In genomic region chr16:46732561-46732960, GRCh38 we compare ENCODE assay signal across 14 cellular contexts. TPM values are rescaled to one million over a fixed set of nuclear protein-coding genes. Genes with fewer than 3 reads are reported as not detected.
DNase-seq lines count a peak whose midpoint lies in the region; ATAC-seq and TF ChIP-seq lines count a peak whose summit lies in the region.
"Had no signal": no experiment of that assay in that cellular context is flagged by ENCODE, and none has a peak within 500 bp of the region (broad histone marks: within the 10 kb centered on the region; RNA-seq: fewer than 3 reads in every experiment).

No MANE protein-coding gene starts in this region.

- peak in 1 of 8 donors; percentile 3 for ATAC-seq in heart right ventricle
- no peak for ATAC-seq in Right ventricle myocardium superior (ENCODE audit: poor library complexity)

- H2BK12ac ChIP-seq in trophoblast cell (ENCODE audit: low read length) = no peak overlapping the region

- no peak overlapping the region for H3K4ac ChIP-seq in trophoblast cell (ENCODE audit: low read depth, low read length)

- no peak for DNase-seq in heart right ventricle
- no peak for DNase-seq in Right ventricle myocardium superior
- peak; percentile 6 for DNase-seq in AG20443 (ENCODE audit: low spot score)
- no peak for DNase-seq in trophoblast cell
- no peak for DNase-seq in testis
- DNase-seq: CD4-positive, alpha-beta memory T cell; DMS153; DMS79; GDM1; GM23248 had no signal

- H4K20me1 ChIP-seq in BLaER1 treated with 17β-estradiol and CSF1 and Interleukin-3, amounts not matched to agents 10 nM and 100 nM = no peaks in the 10 kb centered on the region

- H3K9me3 ChIP-seq in heart right ventricle (no peaks in the 10 kb centered on the region), trophoblast cell (ENCODE audit: insufficient read depth, low read depth, low read length) (no peaks in the 10 kb centered on the region), testis (no peaks in the 10 kb centered on the region)
- no peaks in the 10 kb centered on the region for H3K9me3 ChIP-seq in BLaER1 treated with 17β-estradiol and CSF1 and Interleukin-3, amounts not matched to agents 10 nM and 100 nM (replicated peaks in 1 of 11)
- H3K9me3 ChIP-seq: BE2C, HAP-1 had no signal

- H3K36me3 ChIP-seq in heart right ventricle (peaks cover 0 to 30% (median 0%) of the 10 kb centered on the region in 9 donors), trophoblast cell (ENCODE audit: control insufficient read depth in 1 of 2, insufficient read depth in 2 of 2, low read length in 2 of 2) (peaks cover 3% of the 10 kb centered on the region in 2 experiments), testis (ENCODE audit: low read depth, missing control alignments) (no peaks in the 10 kb centered on the region)
- H3K36me3 ChIP-seq in BLaER1 treated with 17β-estradiol and CSF1 and Interleukin-3, amounts not matched to agents 10 nM and 100 nM = no peaks in the 10 kb centered on the region
- H3K36me3 ChIP-seq: BE2C, HAP-1 had no signal

- no peak for TF ChIP-seq POLR2A in testis (IDR thresholded peaks at IDR 0.05)

- intact Hi-C loops in heart right ventricle (cut with DNase I) = no loop called here
- intact Hi-C loops in Right ventricle myocardium superior (cut with DNase I) = loop anchor here (5.0 kb wide), 1 partner anchor 70 kb away; no protein-coding TSS in a partner anchor
- intact Hi-C loops in testis (cut with DNase I; ENCODE audit: low total_unique reads) = no loop called here

- H3K27ac ChIP-seq in heart right ventricle (peak overlapping the region in 8 of 10 donors; percentile 25 to 80 (median 67)), trophoblast cell (ENCODE audit: low read depth, low read length) (no peak overlapping the region), testis (peak overlapping the region in 1 of 2 donors; percentile 65)
- H3K27ac ChIP-seq in BLaER1 treated with 17β-estradiol and CSF1 and Interleukin-3, amounts not matched to agents 10 nM and 100 nM = no peak overlapping the region
- H3K27ac ChIP-seq: GM23248 had no signal

- H3K9ac ChIP-seq in BLaER1 treated with 17β-estradiol and CSF1 and Interleukin-3, amounts not matched to agents 10 nM and 100 nM = 0 out of 22 replicates have a peak overlapping the region, but pooled peaks of 1 of the 11 experiments have one; percentile 3
- no peak overlapping the region for H3K9ac ChIP-seq in trophoblast cell (ENCODE audit: low read length)
- H3K9ac ChIP-seq: GM23248 had no signal

- H4K91ac ChIP-seq in trophoblast cell (ENCODE audit: low read depth, low read length) = peak overlapping the region; percentile 7

- H3K4me3 ChIP-seq in heart right ventricle (no peak overlapping the region), trophoblast cell (ENCODE audit: low read depth, low read length) (no peak overlapping the region), testis (no peak overlapping the region)
- no peak overlapping the region for H3K4me3 ChIP-seq in BLaER1 treated with 17β-estradiol and CSF1 and Interleukin-3, amounts not matched to agents 10 nM and 100 nM
- H3K4me3 ChIP-seq: GM23248, HAP-1 had no signal

- no peak overlapping the region for H2AK5ac ChIP-seq in trophoblast cell (ENCODE audit: low read length)

- H3K4me1 ChIP-seq in heart right ventricle (peaks cover 9 to 60% (median 33%) of the 10 kb centered on the region in 9 donors), trophoblast cell (ENCODE audit: control insufficient read depth in 1 of 2, insufficient read depth in 2 of 2, low read length in 2 of 2) (peaks cover 12 to 22% of the 10 kb centered on the region in 2 experiments), testis (peaks cover 4% of the 10 kb centered on the region)
- peaks cover 6 to 10% (median 9%) of the 10 kb centered on the region in 10 experiments; a peak in 18 of 20 replicates for H3K4me1 ChIP-seq in BLaER1 treated with 17β-estradiol and CSF1 and Interleukin-3, amounts not matched to agents 10 nM and 100 nM
- H3K4me1 ChIP-seq: HAP-1 had no signal

- no peak for TF ChIP-seq CTCF in heart right ventricle (IDR thresholded peaks at IDR 0.05)
- TF ChIP-seq CTCF in testis (IDR thresholded peaks at IDR 0.05) = no peak

- H2AFZ ChIP-seq in trophoblast cell (ENCODE audit: insufficient read depth, low read length, poor library complexity) = no peak overlapping the region
- H2AFZ ChIP-seq: GM23248 had no signal

- H3K27me3 ChIP-seq in heart right ventricle = no peaks in the 10 kb centered on the region
- H3K27me3 ChIP-seq in BLaER1 treated with 17β-estradiol and CSF1 and Interleukin-3, amounts not matched to agents 10 nM and 100 nM = no peaks in the 10 kb centered on the region
- no peaks in the 10 kb centered on the region for H3K27me3 ChIP-seq in trophoblast cell (ENCODE audit: insufficient read depth, low read length)
- no peaks in the 10 kb centered on the region for H3K27me3 ChIP-seq in testis
- H3K27me3 ChIP-seq: BE2C had no signal

- peaks cover 9% of the 10 kb centered on the region for H3K79me1 ChIP-seq in trophoblast cell (ENCODE audit: low read length)

- WGBS in heart right ventricle, 2 donors = 69 to 76% methylated on average over 4 of the region's 4 CpGs
- no CpG with 5 or more reads among the region's 4 CpGs for WGBS in trophoblast cell (ENCODE audit: extremely low coverage, insufficient coverage, insufficient read length)
- 79 to 82% methylated on average over 4 of the region's 4 CpGs for WGBS in testis, 2 donors

- H2BK120ac ChIP-seq in trophoblast cell (ENCODE audit: insufficient read depth, low read length, poor library complexity) = no peak overlapping the region

- H4K12ac ChIP-seq in trophoblast cell (ENCODE audit: low read depth, low read length) = no peak overlapping the region

- H3K4me2 ChIP-seq in BLaER1 treated with 17β-estradiol and CSF1 and Interleukin-3, amounts not matched to agents 10 nM and 100 nM = peak overlapping the region in 10 of 11 experiments; percentile 7 to 63 (median 34); a peak in 12 of 22 replicates
- no peak overlapping the region for H3K4me2 ChIP-seq in trophoblast cell (ENCODE audit: low read length)

- no peak overlapping the region for H2BK5ac ChIP-seq in trophoblast cell (ENCODE audit: low read depth, low read length, poor library complexity)

- H3K18ac ChIP-seq in trophoblast cell (ENCODE audit: low read length) = no peak overlapping the region

- no peak overlapping the region for H4K8ac ChIP-seq in trophoblast cell (ENCODE audit: low read depth, low read length)

- H3K79me2 ChIP-seq in trophoblast cell (ENCODE audit: control insufficient read depth, insufficient read depth, low read length, poor library complexity) = peaks cover under 1% of the 10 kb centered on the region

- H3K14ac ChIP-seq in trophoblast cell (ENCODE audit: low read length) = peak overlapping the region; percentile 22

- no peak overlapping the region for H3K23ac ChIP-seq in trophoblast cell (ENCODE audit: low read length)

RNA-seq across cellular contexts. Expression of gene MYLK3, which starts 15.6 kb away (rescaled TPM):
- total RNA-seq in heart right ventricle (100 to 1,000 TPM; 220 to 458 (median 262) TPM), Right ventricle myocardium superior (304 TPM), testis (10 to 100 TPM; 63.4 to 88.8 TPM)
- polyA plus RNA-seq in heart right ventricle (10 to 100 TPM; 63.5 to 69.5 TPM), testis (ENCODE audit: insufficient read depth, low read depth, low replicate concordance) (18.4 TPM)
- 1.8 and 2.2 TPM in 2 replicates for polyA plus RNA-seq in trophoblast cell (2013)
- total RNA-seq: GM23248 had no signal
- polyA plus RNA-seq: CD14-positive monocyte; CD4-positive, alpha-beta memory T cell; GM23248 had no signal

RNA-seq across cellular contexts. Expression of gene ORC6, which starts 43.1 kb away (rescaled TPM):
- total RNA-seq in heart right ventricle (1 to 10 TPM in 8 of 10 donors, under 1 TPM in 2; 0.56 to 2.7 (median 1.9) TPM), Right ventricle myocardium superior (1.9 TPM), testis (10 to 100 TPM; 30.7 to 44.4 TPM)
- polyA plus RNA-seq in heart right ventricle (1 to 10 TPM; 2.5 TPM), testis (ENCODE audit: insufficient read depth, low read depth, low replicate concordance) (28.2 TPM)
- polyA plus RNA-seq in trophoblast cell (2013) = 51.5 and 52.0 TPM in 2 replicates

RNA-seq across cellular contexts. Expression of gene VPS35, which starts 43.6 kb away (rescaled TPM):
- total RNA-seq in heart right ventricle (100 to 1,000 TPM in 1 of 10 donors, 10 to 100 TPM in 9; 73.9 to 106 (median 91.3) TPM), Right ventricle myocardium superior (89.0 TPM), testis (100 to 1,000 TPM; 128 to 129 TPM)
- polyA plus RNA-seq in heart right ventricle (10 to 100 TPM; 12.7 to 36.7 TPM), testis (ENCODE audit: insufficient read depth, low read depth, low replicate concordance) (75.5 TPM)
- 95.6 and 98.7 TPM in 2 replicates for polyA plus RNA-seq in trophoblast cell (2013)

Comparison
In these comparisons a context has a peak if more than half of its experiments do, and no peak if none do; other contexts are left out.
1. H3K27ac ChIP-seq: peak in heart right ventricle (8 of 10); none in BLaER1 treated with 17β-estradiol and CSF1 and Interleukin-3, amounts not matched to agents 10 nM and 100 nM (0 of 11) and trophoblast cell (single experiment).
2. RNA of gene ORC6, which starts 43.1 kb away (total RNA-seq): 30.7 to 44.4 TPM in testis; 0.56 to 2.7 TPM in heart right ventricle and 1.9 TPM in Right ventricle myocardium superior (single experiment); every median in the first group is over 4 times any median in the second.